2 cellular contexts compared by ENCODE assay signal in the genomic region with DNA sequence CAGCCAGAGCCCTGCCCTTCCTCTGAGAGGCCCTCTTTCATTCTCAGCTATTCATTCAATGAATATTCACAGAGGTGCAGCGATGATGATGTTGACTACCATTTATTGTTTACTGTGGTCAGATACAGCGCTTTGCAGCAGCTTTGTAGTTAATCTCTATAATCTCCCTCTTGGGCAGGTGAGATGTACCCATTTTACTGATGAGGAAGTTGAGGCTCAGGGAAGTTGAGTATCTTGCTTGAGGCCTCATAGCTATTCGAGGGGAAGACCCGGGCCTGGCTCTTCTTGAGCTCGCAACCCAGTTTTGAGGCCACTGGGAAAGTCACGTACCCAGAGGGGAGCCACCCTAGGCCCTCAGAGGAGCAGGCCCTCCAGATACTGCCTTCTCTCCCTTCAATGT.
TF ChIP-seq lines count a peak whose summit lies in the region.

No MANE protein-coding gene starts in this region.

TF ChIP-seq in HepG2, 621 proteins besides CTCF, POLR2A, EP300 and RAD21 (continues in another document):
- peak; percentile 88 for TF ChIP-seq ZNF629 (CRISPR knock-in tag; conservative IDR thresholded peaks at IDR 0.05)
- no peak for TF ChIP-seq HNRNPUL1 (IDR thresholded peaks at IDR 0.05; ENCODE audit: low read depth, low read length)
- TF ChIP-seq, protein P1, sequence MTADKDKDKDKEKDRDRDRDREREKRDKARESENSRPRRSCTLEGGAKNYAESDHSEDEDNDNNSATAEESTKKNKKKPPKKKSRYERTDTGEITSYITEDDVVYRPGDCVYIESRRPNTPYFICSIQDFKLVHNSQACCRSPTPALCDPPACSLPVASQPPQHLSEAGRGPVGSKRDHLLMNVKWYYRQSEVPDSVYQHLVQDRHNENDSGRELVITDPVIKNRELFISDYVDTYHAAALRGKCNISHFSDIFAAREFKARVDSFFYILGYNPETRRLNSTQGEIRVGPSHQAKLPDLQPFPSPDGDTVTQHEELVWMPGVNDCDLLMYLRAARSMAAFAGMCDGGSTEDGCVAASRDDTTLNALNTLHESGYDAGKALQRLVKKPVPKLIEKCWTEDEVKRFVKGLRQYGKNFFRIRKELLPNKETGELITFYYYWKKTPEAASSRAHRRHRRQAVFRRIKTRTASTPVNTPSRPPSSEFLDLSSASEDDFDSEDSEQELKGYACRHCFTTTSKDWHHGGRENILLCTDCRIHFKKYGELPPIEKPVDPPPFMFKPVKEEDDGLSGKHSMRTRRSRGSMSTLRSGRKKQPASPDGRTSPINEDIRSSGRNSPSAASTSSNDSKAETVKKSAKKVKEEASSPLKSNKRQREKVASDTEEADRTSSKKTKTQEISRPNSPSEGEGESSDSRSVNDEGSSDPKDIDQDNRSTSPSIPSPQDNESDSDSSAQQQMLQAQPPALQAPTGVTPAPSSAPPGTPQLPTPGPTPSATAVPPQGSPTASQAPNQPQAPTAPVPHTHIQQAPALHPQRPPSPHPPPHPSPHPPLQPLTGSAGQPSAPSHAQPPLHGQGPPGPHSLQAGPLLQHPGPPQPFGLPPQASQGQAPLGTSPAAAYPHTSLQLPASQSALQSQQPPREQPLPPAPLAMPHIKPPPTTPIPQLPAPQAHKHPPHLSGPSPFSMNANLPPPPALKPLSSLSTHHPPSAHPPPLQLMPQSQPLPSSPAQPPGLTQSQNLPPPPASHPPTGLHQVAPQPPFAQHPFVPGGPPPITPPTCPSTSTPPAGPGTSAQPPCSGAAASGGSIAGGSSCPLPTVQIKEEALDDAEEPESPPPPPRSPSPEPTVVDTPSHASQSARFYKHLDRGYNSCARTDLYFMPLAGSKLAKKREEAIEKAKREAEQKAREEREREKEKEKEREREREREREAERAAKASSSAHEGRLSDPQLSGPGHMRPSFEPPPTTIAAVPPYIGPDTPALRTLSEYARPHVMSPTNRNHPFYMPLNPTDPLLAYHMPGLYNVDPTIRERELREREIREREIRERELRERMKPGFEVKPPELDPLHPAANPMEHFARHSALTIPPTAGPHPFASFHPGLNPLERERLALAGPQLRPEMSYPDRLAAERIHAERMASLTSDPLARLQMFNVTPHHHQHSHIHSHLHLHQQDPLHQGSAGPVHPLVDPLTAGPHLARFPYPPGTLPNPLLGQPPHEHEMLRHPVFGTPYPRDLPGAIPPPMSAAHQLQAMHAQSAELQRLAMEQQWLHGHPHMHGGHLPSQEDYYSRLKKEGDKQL (CRISPR knock-in tag; IDR thresholded peaks at IDR 0.05; ENCODE audit: low read depth): no peak
- no peak for TF ChIP-seq KDM3A (CRISPR knock-in tag; IDR thresholded peaks at IDR 0.05; ENCODE audit: low read depth)
- no peak for TF ChIP-seq NR1H2 (CRISPR knock-in tag; IDR thresholded peaks at IDR 0.05; ENCODE audit: borderline replicate concordance, low read depth)
- TF ChIP-seq EZH2 (conservative IDR thresholded peaks at IDR 0.05; ENCODE audit: low read depth, low read length): 0 out of 2 replicates have a peak, but pooled peaks have one; percentile 2
- TF ChIP-seq SOX13 (IDR thresholded peaks at IDR 0.05): no peak
- TF ChIP-seq SOX13 (CRISPR knock-in tag; conservative IDR thresholded peaks at IDR 0.05 in 1 of 2, IDR thresholded peaks at IDR 0.05 in 1 of 2): no peak
- TF ChIP-seq NFKB2 (CRISPR knock-in tag; IDR thresholded peaks at IDR 0.05; ENCODE audit: borderline replicate concordance): no peak
- TF ChIP-seq U2AF1 (optimal IDR thresholded peaks at IDR 0.05; ENCODE audit: low read depth, low read length): no peak
- TF ChIP-seq, protein P2, sequence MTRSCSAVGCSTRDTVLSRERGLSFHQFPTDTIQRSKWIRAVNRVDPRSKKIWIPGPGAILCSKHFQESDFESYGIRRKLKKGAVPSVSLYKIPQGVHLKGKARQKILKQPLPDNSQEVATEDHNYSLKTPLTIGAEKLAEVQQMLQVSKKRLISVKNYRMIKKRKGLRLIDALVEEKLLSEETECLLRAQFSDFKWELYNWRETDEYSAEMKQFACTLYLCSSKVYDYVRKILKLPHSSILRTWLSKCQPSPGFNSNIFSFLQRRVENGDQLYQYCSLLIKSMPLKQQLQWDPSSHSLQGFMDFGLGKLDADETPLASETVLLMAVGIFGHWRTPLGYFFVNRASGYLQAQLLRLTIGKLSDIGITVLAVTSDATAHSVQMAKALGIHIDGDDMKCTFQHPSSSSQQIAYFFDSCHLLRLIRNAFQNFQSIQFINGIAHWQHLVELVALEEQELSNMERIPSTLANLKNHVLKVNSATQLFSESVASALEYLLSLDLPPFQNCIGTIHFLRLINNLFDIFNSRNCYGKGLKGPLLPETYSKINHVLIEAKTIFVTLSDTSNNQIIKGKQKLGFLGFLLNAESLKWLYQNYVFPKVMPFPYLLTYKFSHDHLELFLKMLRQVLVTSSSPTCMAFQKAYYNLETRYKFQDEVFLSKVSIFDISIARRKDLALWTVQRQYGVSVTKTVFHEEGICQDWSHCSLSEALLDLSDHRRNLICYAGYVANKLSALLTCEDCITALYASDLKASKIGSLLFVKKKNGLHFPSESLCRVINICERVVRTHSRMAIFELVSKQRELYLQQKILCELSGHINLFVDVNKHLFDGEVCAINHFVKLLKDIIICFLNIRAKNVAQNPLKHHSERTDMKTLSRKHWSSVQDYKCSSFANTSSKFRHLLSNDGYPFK (CRISPR knock-in tag; IDR thresholded peaks at IDR 0.05; ENCODE audit: borderline replicate concordance): no peak
- TF ChIP-seq, protein P3, sequence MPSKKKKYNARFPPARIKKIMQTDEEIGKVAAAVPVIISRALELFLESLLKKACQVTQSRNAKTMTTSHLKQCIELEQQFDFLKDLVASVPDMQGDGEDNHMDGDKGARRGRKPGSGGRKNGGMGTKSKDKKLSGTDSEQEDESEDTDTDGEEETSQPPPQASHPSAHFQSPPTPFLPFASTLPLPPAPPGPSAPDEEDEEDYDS (CRISPR knock-in tag; IDR thresholded peaks at IDR 0.05): no peak
- no peak for TF ChIP-seq CC2D1A (CRISPR knock-in tag; IDR thresholded peaks at IDR 0.05)
- TF ChIP-seq ZNF619 (CRISPR knock-in tag; IDR thresholded peaks at IDR 0.05): no peak
- no peak for TF ChIP-seq STAT5B (CRISPR knock-in tag; IDR thresholded peaks at IDR 0.05)
- TF ChIP-seq, protein P4, sequence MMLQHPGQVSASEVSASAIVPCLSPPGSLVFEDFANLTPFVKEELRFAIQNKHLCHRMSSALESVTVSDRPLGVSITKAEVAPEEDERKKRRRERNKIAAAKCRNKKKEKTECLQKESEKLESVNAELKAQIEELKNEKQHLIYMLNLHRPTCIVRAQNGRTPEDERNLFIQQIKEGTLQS (CRISPR knock-in tag; IDR thresholded peaks at IDR 0.05): no peak
- no peak for TF ChIP-seq ERF (CRISPR knock-in tag; IDR thresholded peaks at IDR 0.05)

TF ChIP-seq in K562, 482 proteins besides CTCF, POLR2A, EP300 and RAD21:
- TF ChIP-seq TRIM28 (IDR thresholded peaks at IDR 0.05) (no peak), MIER1 (IDR thresholded peaks at IDR 0.05; ENCODE audit: low read depth) (no peak), RBM25 (IDR thresholded peaks at IDR 0.05; ENCODE audit: low read depth, low read length, severe bottlenecking) (peak; percentile 61), ZSCAN29 (IDR thresholded peaks at IDR 0.05) (no peak), KLF13 (tag; IDR thresholded peaks at IDR 0.05; ENCODE audit: borderline replicate concordance, low read depth) (no peak), POLR2AphosphoS2 (IDR thresholded peaks at IDR 0.05; ENCODE audit: low read length) (no peak), ERF (CRISPR knock-in tag; IDR thresholded peaks at IDR 0.05) (no peak), EWSR1 (IDR thresholded peaks at IDR 0.05; ENCODE audit: borderline replicate concordance, low read depth, partially characterized antibody) (no peak), ADNP (tag; IDR thresholded peaks at IDR 0.05) (peak; percentile 51; the same call in 1 of the 2 replicates), ZNF311 (CRISPR knock-in tag; IDR thresholded peaks at IDR 0.05) (no peak), TARDBP (IDR thresholded peaks at IDR 0.05) (no peak)
- TF ChIP-seq, protein P5, sequence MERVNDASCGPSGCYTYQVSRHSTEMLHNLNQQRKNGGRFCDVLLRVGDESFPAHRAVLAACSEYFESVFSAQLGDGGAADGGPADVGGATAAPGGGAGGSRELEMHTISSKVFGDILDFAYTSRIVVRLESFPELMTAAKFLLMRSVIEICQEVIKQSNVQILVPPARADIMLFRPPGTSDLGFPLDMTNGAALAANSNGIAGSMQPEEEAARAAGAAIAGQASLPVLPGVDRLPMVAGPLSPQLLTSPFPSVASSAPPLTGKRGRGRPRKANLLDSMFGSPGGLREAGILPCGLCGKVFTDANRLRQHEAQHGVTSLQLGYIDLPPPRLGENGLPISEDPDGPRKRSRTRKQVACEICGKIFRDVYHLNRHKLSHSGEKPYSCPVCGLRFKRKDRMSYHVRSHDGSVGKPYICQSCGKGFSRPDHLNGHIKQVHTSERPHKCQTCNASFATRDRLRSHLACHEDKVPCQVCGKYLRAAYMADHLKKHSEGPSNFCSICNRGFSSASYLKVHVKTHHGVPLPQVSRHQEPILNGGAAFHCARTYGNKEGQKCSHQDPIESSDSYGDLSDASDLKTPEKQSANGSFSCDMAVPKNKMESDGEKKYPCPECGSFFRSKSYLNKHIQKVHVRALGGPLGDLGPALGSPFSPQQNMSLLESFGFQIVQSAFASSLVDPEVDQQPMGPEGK (CRISPR knock-in tag; IDR thresholded peaks at IDR 0.05; ENCODE audit: borderline replicate concordance): no peak
- TF ChIP-seq, protein P6, sequence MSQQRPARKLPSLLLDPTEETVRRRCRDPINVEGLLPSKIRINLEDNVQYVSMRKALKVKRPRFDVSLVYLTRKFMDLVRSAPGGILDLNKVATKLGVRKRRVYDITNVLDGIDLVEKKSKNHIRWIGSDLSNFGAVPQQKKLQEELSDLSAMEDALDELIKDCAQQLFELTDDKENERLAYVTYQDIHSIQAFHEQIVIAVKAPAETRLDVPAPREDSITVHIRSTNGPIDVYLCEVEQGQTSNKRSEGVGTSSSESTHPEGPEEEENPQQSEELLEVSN (IDR thresholded peaks at IDR 0.05; ENCODE audit: borderline replicate concordance in 1 of 2, extremely low read depth in 1 of 2, insufficient read depth in 1 of 2, insufficient read length in 1 of 2, low read depth in 1 of 2, low read length in 1 of 2, poor library complexity in 1 of 2, severe bottlenecking in 1 of 2): no peak
- TF ChIP-seq, protein P7, sequence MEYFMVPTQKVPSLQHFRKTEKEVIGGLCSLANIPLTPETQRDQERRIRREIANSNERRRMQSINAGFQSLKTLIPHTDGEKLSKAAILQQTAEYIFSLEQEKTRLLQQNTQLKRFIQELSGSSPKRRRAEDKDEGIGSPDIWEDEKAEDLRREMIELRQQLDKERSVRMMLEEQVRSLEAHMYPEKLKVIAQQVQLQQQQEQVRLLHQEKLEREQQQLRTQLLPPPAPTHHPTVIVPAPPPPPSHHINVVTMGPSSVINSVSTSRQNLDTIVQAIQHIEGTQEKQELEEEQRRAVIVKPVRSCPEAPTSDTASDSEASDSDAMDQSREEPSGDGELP (CRISPR knock-in tag; IDR thresholded peaks at IDR 0.05; ENCODE audit: borderline replicate concordance): no peak
